Comparison of ENCODE assay signal across 1 cellular context in the genomic region with DNA sequence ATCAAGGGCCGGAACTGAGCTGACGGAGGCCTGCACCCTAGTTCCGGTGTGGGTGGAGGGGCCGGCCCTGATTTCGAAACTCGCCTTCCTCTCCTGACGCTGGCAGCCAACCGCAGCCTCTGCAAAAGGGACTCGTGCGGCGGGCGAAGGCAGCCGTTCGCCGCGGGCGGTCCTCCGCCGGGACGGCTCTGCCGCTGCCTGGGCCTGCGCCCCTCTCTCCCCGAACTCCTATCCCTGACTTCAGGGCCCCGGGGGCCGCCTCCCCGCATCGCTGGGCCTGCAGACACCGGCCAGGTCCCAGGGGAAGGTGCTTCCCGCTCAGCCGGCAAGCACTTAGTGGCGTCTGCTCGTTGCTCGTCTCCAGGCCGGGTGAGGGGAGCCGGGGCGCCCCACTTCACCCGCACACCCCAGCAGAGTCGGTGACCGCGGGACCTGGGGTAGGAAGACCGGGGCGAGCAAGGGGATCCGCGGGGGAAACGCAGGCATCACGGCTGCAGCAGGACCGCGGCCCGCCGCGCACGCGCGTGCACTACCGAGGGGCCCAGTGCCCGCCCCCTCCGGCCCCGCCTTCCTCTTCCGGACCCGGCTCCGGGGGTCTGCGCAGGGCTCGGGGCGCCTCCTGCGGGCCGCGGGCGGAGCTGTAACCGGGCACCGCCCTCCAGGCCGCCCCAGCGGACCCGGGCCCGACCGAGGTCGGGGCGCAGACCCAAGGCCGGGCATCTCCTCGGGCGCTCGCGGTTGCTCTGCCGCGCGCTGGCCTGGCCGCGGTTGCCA.
TF ChIP-seq lines count a peak whose summit lies in the region.

No MANE protein-coding gene starts in this region.

TF ChIP-seq in SK-N-SH treated with all-trans-retinoic acid at 6 μM for 48 hours, 23 proteins besides CTCF, POLR2A, EP300 and RAD21 (continued from another document):
- TF ChIP-seq, protein P1, sequence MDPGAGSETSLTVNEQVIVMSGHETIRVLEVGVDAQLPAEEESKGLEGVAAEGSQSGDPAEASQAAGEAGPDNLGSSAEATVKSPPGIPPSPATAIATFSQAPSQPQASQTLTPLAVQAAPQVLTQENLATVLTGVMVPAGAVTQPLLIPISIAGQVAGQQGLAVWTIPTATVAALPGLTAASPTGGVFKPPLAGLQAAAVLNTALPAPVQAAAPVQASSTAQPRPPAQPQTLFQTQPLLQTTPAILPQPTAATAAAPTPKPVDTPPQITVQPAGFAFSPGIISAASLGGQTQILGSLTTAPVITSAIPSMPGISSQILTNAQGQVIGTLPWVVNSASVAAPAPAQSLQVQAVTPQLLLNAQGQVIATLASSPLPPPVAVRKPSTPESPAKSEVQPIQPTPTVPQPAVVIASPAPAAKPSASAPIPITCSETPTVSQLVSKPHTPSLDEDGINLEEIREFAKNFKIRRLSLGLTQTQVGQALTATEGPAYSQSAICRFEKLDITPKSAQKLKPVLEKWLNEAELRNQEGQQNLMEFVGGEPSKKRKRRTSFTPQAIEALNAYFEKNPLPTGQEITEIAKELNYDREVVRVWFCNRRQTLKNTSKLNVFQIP (CRISPR knock-in tag; IDR thresholded peaks at IDR 0.05; ENCODE audit: borderline replicate concordance, low read depth): no peak
- TF ChIP-seq, protein P2, sequence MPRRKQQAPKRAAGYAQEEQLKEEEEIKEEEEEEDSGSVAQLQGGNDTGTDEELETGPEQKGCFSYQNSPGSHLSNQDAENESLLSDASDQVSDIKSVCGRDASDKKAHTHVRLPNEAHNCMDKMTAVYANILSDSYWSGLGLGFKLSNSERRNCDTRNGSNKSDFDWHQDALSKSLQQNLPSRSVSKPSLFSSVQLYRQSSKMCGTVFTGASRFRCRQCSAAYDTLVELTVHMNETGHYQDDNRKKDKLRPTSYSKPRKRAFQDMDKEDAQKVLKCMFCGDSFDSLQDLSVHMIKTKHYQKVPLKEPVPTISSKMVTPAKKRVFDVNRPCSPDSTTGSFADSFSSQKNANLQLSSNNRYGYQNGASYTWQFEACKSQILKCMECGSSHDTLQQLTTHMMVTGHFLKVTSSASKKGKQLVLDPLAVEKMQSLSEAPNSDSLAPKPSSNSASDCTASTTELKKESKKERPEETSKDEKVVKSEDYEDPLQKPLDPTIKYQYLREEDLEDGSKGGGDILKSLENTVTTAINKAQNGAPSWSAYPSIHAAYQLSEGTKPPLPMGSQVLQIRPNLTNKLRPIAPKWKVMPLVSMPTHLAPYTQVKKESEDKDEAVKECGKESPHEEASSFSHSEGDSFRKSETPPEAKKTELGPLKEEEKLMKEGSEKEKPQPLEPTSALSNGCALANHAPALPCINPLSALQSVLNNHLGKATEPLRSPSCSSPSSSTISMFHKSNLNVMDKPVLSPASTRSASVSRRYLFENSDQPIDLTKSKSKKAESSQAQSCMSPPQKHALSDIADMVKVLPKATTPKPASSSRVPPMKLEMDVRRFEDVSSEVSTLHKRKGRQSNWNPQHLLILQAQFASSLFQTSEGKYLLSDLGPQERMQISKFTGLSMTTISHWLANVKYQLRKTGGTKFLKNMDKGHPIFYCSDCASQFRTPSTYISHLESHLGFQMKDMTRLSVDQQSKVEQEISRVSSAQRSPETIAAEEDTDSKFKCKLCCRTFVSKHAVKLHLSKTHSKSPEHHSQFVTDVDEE (CRISPR knock-in tag; IDR thresholded peaks at IDR 0.05): 0 out of 2 replicates have a peak, but pooled peaks have one; percentile 20
- TF ChIP-seq ZFP3 (CRISPR knock-in tag; IDR thresholded peaks at IDR 0.05) (peak; percentile 83), ESRRG (CRISPR knock-in tag; IDR thresholded peaks at IDR 0.05) (0 out of 2 replicates have a peak, but pooled peaks have one; percentile 73), PPARA (CRISPR knock-in tag; IDR thresholded peaks at IDR 0.05; ENCODE audit: borderline replicate concordance) (no peak), TCF4 (CRISPR knock-in tag; IDR thresholded peaks at IDR 0.05; ENCODE audit: borderline replicate concordance) (no peak), BACH2 (CRISPR knock-in tag; IDR thresholded peaks at IDR 0.05; ENCODE audit: borderline replicate concordance) (no peak), ARNTL (CRISPR knock-in tag; IDR thresholded peaks at IDR 0.05; ENCODE audit: borderline replicate concordance, low read depth) (no peak), ZC3H10 (CRISPR knock-in tag; IDR thresholded peaks at IDR 0.05) (no peak), CSDC2 (CRISPR knock-in tag; IDR thresholded peaks at IDR 0.05) (no peak), ZNF8 (CRISPR knock-in tag; IDR thresholded peaks at IDR 0.05) (no peak), RARB (CRISPR knock-in tag; IDR thresholded peaks at IDR 0.05) (no peak), TOX (CRISPR knock-in tag; IDR thresholded peaks at IDR 0.05; ENCODE audit: borderline replicate concordance) (no peak), ISL1 (CRISPR knock-in tag; IDR thresholded peaks at IDR 0.05) (no peak), SNAI2 (CRISPR knock-in tag; IDR thresholded peaks at IDR 0.05) (0 out of 2 replicates have a peak, but pooled peaks have one; percentile 29), GLIS3 (CRISPR knock-in tag; IDR thresholded peaks at IDR 0.05) (no peak), ZNF70 (CRISPR knock-in tag; IDR thresholded peaks at IDR 0.05) (no peak), ZFP30 (CRISPR knock-in tag; IDR thresholded peaks at IDR 0.05) (no peak)
- TF ChIP-seq, protein P3, sequence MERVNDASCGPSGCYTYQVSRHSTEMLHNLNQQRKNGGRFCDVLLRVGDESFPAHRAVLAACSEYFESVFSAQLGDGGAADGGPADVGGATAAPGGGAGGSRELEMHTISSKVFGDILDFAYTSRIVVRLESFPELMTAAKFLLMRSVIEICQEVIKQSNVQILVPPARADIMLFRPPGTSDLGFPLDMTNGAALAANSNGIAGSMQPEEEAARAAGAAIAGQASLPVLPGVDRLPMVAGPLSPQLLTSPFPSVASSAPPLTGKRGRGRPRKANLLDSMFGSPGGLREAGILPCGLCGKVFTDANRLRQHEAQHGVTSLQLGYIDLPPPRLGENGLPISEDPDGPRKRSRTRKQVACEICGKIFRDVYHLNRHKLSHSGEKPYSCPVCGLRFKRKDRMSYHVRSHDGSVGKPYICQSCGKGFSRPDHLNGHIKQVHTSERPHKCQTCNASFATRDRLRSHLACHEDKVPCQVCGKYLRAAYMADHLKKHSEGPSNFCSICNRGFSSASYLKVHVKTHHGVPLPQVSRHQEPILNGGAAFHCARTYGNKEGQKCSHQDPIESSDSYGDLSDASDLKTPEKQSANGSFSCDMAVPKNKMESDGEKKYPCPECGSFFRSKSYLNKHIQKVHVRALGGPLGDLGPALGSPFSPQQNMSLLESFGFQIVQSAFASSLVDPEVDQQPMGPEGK (CRISPR knock-in tag; IDR thresholded peaks at IDR 0.05; ENCODE audit: borderline replicate concordance): no peak
- TF ChIP-seq, protein P4, sequence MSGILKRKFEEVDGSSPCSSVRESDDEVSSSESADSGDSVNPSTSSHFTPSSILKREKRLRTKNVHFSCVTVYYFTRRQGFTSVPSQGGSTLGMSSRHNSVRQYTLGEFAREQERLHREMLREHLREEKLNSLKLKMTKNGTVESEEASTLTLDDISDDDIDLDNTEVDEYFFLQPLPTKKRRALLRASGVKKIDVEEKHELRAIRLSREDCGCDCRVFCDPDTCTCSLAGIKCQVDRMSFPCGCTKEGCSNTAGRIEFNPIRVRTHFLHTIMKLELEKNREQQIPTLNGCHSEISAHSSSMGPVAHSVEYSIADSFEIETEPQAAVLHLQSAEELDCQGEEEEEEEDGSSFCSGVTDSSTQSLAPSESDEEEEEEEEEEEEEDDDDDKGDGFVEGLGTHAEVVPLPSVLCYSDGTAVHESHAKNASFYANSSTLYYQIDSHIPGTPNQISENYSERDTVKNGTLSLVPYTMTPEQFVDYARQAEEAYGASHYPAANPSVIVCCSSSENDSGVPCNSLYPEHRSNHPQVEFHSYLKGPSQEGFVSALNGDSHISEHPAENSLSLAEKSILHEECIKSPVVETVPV (CRISPR knock-in tag; IDR thresholded peaks at IDR 0.05): no peak
- TF ChIP-seq, protein P5, sequence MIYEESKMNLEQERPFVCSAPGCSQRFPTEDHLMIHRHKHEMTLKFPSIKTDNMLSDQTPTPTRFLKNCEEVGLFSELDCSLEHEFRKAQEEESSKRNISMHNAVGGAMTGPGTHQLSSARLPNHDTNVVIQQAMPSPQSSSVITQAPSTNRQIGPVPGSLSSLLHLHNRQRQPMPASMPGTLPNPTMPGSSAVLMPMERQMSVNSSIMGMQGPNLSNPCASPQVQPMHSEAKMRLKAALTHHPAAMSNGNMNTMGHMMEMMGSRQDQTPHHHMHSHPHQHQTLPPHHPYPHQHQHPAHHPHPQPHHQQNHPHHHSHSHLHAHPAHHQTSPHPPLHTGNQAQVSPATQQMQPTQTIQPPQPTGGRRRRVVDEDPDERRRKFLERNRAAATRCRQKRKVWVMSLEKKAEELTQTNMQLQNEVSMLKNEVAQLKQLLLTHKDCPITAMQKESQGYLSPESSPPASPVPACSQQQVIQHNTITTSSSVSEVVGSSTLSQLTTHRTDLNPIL (CRISPR knock-in tag; IDR thresholded peaks at IDR 0.05; ENCODE audit: low read depth): no peak
